In the genomic region with DNA sequence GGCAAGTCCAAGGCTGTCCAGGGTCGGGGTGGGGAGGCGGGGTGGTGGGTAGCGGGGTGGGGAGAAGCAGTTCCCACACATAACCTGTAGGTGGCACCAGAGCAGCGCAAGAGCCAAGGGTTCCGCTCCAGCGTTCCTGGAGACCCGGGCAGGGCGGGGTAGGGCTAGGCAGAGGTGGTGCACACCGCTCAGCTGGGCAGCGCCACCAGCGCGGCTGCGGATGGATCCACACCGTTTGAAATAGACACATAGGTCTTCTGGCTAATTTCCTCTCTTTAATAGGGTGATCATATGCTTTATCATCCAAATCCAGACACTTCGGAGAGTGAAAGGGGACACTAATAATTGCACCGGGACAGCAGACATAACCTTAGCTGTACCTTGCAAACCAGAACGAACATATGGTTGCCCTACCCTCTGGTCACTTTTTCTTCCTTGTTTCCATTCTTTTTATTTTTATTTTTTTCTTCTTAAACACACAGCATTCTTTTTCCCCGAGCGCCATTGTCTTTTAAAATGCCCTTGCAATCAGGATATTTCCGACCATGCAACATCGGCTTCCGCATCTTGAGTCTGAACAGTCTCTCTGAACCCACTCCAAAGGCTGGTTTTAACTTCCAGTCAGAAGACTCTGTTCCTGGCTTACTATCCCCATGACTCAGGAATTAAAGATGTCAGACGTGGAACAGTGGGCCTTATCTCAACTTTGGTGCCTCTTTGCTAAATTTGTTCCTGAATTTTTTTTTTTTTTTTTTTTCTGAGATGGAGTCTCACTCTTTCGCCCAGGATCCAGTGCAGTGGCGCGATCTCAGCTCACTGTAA, we compare ENCODE assay signal across 8 cellular contexts. TPM values are rescaled to one million over a fixed set of nuclear protein-coding genes. Genes with fewer than 3 reads are reported as not detected.
A peak's percentile ranks its signal among the peaks of the same experiment; 100 is the strongest.
DNase-seq lines count a peak whose midpoint lies in the region; ATAC-seq, FAIRE-seq and TF ChIP-seq lines count a peak whose summit lies in the region.

No MANE protein-coding gene starts in this region.

- ATAC-seq in GM18907 (IDR thresholded peaks at IDR 0.05; ENCODE audit: unreplicated experiment), result peak; percentile 96
- peak; percentile 95 for ATAC-seq in HG03135 (IDR thresholded peaks at IDR 0.05; ENCODE audit: unreplicated experiment)

- H3K9me3 ChIP-seq in keratinocyte (ENCODE audit: control insufficient read depth, low read depth, low read length), result no peaks in the 10 kb centered on the region

- H4K20me1 ChIP-seq in keratinocyte (ENCODE audit: control insufficient read depth, extremely low read depth, insufficient read depth, low read length), result no peaks in the 10 kb centered on the region

- in situ Hi-C loops in T47D (cut with HindIII; ENCODE audit: low pct_unique_long_range_greater_than_20kb, low sequenced_read_pairs), result no loop called here

- peaks cover 19% of the 10 kb centered on the region for H3K4me1 ChIP-seq in keratinocyte (ENCODE audit: control insufficient read depth, extremely low read depth, insufficient read depth, low read length)

- no peaks in the 10 kb centered on the region for H3K79me2 ChIP-seq in keratinocyte (ENCODE audit: control insufficient read depth, insufficient read depth, low read length)

- FAIRE-seq in keratinocyte (lab: Jason Lieb, UNC), result no peak

- H3K27ac ChIP-seq in VCaP (peak overlapping the region; percentile 39; the same call in 1 of the 2 replicates), keratinocyte (ENCODE audit: control insufficient read depth, insufficient read depth, low read length) (no peak overlapping the region)

- H3K9ac ChIP-seq in keratinocyte (ENCODE audit: control insufficient read depth, extremely low read depth, insufficient read depth, low read length), result peak overlapping the region; percentile 41

- H3K9me1 ChIP-seq in keratinocyte (ENCODE audit: control insufficient read depth, extremely low read depth, insufficient read depth, low read length), result no peaks in the 10 kb centered on the region

- H3K4me2 ChIP-seq in keratinocyte (ENCODE audit: control insufficient read depth, extremely low read depth, insufficient read depth, low read depth, low read length), result peak overlapping the region; percentile 75

- dilution Hi-C loops in keratinocyte (cut with MboI; ENCODE audit: extremely low pct_ligation_motif_present, low sequenced_read_pairs), result no loop called here

- H3K27me3 ChIP-seq in keratinocyte (ENCODE audit: control insufficient read depth, extremely low read depth, insufficient read depth, low read length), result no peaks in the 10 kb centered on the region

- H3K36me3 ChIP-seq in keratinocyte (ENCODE audit: control insufficient read depth in 2 of 2, extremely low read depth in 1 of 2, insufficient read depth in 2 of 2, low read length in 2 of 2), result no peaks in the 10 kb centered on the region

- H3K4me3 ChIP-seq in AG04449 (ENCODE audit: low read depth, low read length), result peak overlapping the region; percentile 44
- H3K4me3 ChIP-seq in keratinocyte (ENCODE audit: control insufficient read depth in 2 of 3, extremely low read depth in 1 of 3, insufficient read depth in 2 of 3, low read depth in 1 of 3, low read length in 3 of 3), result peak overlapping the region in 1 of 3 experiments; percentile 36

- CTCF ChIA-PET in AG04449 (lab: Yijun Ruan, JAX), result interaction anchor here (0.5 to 9.2 kb wide), 46 partner anchors 9 to 709 kb away, joined by 3 to 91 read pairs (median 4); partner anchors contain the start of genes WDR73 and ZSCAN2

- peak; percentile 82 for TF ChIP-seq CTCF in AG04449 (IDR thresholded peaks at IDR 0.05; ENCODE audit: insufficient read depth, low read length, missing control alignments)
- peak; percentile 98 for TF ChIP-seq CTCF in VCaP (conservative IDR thresholded peaks at IDR 0.05)
- peak; percentile 36 to 88 (median 86) for TF ChIP-seq CTCF in keratinocyte (optimal IDR thresholded peaks at IDR 0.05 in 1 of 3, IDR thresholded peaks at IDR 0.05 in 1 of 3, conservative IDR thresholded peaks at IDR 0.05 in 1 of 3; ENCODE audit: extremely low read depth in 1 of 3, insufficient read depth in 2 of 3, low read length in 3 of 3)

- peak overlapping the region; percentile 76 for H2AFZ ChIP-seq in keratinocyte (ENCODE audit: control insufficient read depth, low read length)

- DNase-seq in AG04449 (ENCODE audit: low read depth, low spot score) (no peak), NCI-H2196 (lab: John Stamatoyannopoulos, UW; ENCODE audit: unreplicated experiment) (peak; percentile 75), T47D (ENCODE audit: low read depth in 1 of 2, low spot score in 1 of 2) (peak; percentile 65 to 90), keratinocyte (ENCODE audit: low read depth, low spot score) (peak; percentile 71)
- peak; percentile 90 for DNase-seq in stimulated activated CD4-positive, alpha-beta T cell treated with anti-CD3 and anti-CD28 coated beads, Interleukin-15, amount 100 ng/mL, for 24 hours

- POLR2A ChIA-PET in AG04449 (lab: Yijun Ruan, JAX), result no interaction called here

RNA-seq across cellular contexts. Expression of gene ZSCAN2, which starts 12.5 kb away (rescaled TPM):
- 3.7 to 4.6 TPM (median 3.7 TPM) in 3 replicates for polyA plus RNA-seq in keratinocyte
- 1.6 TPM for polyA plus RNA-seq in keratinocyte (2011; ENCODE audit: low read depth)
- 2.6 and 3.0 TPM in 2 replicates for polyA plus RNA-seq in keratinocyte (2011; cell fraction: cytosol; rRNA removed)
- 3.8 and 4.8 TPM in 2 replicates for polyA plus RNA-seq in keratinocyte (2011; cell fraction: nucleus; rRNA removed)
- 1.1 and 3.4 TPM in 2 replicates for polyA plus RNA-seq in keratinocyte (2012; ENCODE audit: low replicate concordance)
- 1.0 to 3.4 TPM (median 2.7 TPM) in 3 replicates for polyA minus RNA-seq in keratinocyte
- 1.7 TPM for polyA minus RNA-seq in keratinocyte (2011; cell fraction: cytosol; rRNA and poly(A)+ RNA removed)
- 3.3 and 3.4 TPM in 2 replicates for polyA minus RNA-seq in keratinocyte (2011; cell fraction: nucleus; rRNA and poly(A)+ RNA removed)
